ENCODE assay signal across 8 cellular contexts in the genomic region with DNA sequence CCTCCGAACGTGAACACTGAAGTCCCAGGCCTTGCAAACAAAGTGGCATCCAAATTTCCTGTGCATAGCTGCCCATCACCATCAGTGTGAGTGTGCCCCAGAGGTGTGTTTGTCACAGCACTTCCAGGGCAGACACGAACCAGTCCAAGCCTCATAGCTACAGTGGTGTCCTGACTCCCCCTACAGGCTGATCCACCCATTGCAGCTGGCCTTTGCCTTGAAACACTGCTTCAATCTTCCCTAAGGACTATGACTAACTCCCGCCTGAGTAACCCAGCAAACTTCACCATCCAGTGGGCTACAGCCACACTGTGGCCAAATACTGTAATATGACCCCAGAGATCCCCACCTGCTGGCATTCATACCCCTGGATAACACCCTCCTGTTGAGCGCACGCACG. TPM values are rescaled to one million over a fixed set of nuclear protein-coding genes. Genes with fewer than 3 reads are reported as not detected.
A peak's percentile ranks its signal among the peaks of the same experiment; 100 is the strongest.
DNase-seq lines count a peak whose midpoint lies in the region; ATAC-seq and TF ChIP-seq lines count a peak whose summit lies in the region.

No MANE protein-coding gene starts in this region.

- dilution Hi-C loops in mammary epithelial cell (cut with HindIII; ENCODE audit: low sequenced_read_pairs), result no loop called here

- DNase-seq in activated CD8-positive, alpha-beta memory T cell treated with anti-CD3 and anti-CD28 coated beads, Interleukin-2, amount 50 U/mL, for 48 hours, result peak; percentile 74
- DNase-seq in activated CD8-positive, alpha-beta memory T cell treated with anti-CD3 and anti-CD28 coated beads for 24 hours, result no peak
- peak; percentile 79 for DNase-seq in OCI-M1 (lab: John Stamatoyannopoulos, UW)
- DNase-seq in mammary epithelial cell, result no peak
- peak; percentile 73 for DNase-seq in natural killer cell treated with Interleukin-12 subunit alpha and Interleukin-12 subunit beta and Interleukin-15 and Interleukin-18, amount 100 ng/mL, for 72 hours (ENCODE audit: low spot score)
- DNase-seq in NCI-H2227 (lab: John Stamatoyannopoulos, UW; ENCODE audit: unreplicated experiment), result no peak
- no peak for DNase-seq in KBM-7
- DNase-seq in NCI-H2107 treated with DMSO at 0.1 percent for 48 hours (lab: John Stamatoyannopoulos, UW; ENCODE audit: unreplicated experiment), result no peak

- intact Hi-C loops in mammary epithelial cell (cut with micrococcal nuclease), result loop anchor here (10.0 kb wide), 2 partner anchors 103 to 363 kb away; partner anchors contain the start of gene ZNF426

- H3K36me3 Mint-ChIP-seq in natural killer cell treated with Interleukin-12 subunit alpha and Interleukin-12 subunit beta and Interleukin-15 and Interleukin-18, amount 100 ng/mL, for 72 hours, result peaks cover 30% of the 10 kb centered on the region

- peaks cover 19% of the 10 kb centered on the region for H3K79me2 ChIP-seq in mammary epithelial cell (ENCODE audit: insufficient read depth, low read length)

- peak; percentile 43 to 52 for TF ChIP-seq CTCF in mammary epithelial cell (conservative IDR thresholded peaks at IDR 0.05 in 1 of 2, IDR thresholded peaks at IDR 0.05 in 1 of 2; ENCODE audit: extremely low read depth in 1 of 2, insufficient read depth in 1 of 2, low read depth in 1 of 2, low read length in 2 of 2)

- H3K4me1 Mint-ChIP-seq in natural killer cell treated with Interleukin-12 subunit alpha and Interleukin-12 subunit beta and Interleukin-15 and Interleukin-18, amount 100 ng/mL, for 72 hours (ENCODE audit: low read depth in 2 of 2), result peaks cover 38 to 47% of the 10 kb centered on the region in 2 donors

- no peak overlapping the region for H3K27ac Mint-ChIP-seq in natural killer cell treated with Interleukin-12 subunit alpha and Interleukin-12 subunit beta and Interleukin-15 and Interleukin-18, amount 100 ng/mL, for 72 hours

- H3K4me2 ChIP-seq in mammary epithelial cell (ENCODE audit: insufficient read depth, low read depth, low read length), result no peak overlapping the region

- H3K4me1 ChIP-seq in mammary epithelial cell (ENCODE audit: insufficient read depth, low read length), result no peaks in the 10 kb centered on the region

- ATAC-seq in natural killer cell treated with Interleukin-12 subunit alpha and Interleukin-12 subunit beta and Interleukin-15 and Interleukin-18, amount 100 ng/mL, for 72 hours, result no peak

- BruUV-seq in mammary epithelial cell (replicated peaks; lab: Mats Ljungman, UMichigan), result no TSS peak

- H3K4me3 Mint-ChIP-seq in natural killer cell treated with Interleukin-12 subunit alpha and Interleukin-12 subunit beta and Interleukin-15 and Interleukin-18, amount 100 ng/mL, for 72 hours, result no peak overlapping the region

- H3K9me3 Mint-ChIP-seq in natural killer cell treated with Interleukin-12 subunit alpha and Interleukin-12 subunit beta and Interleukin-15 and Interleukin-18, amount 100 ng/mL, for 72 hours, result no peaks in the 10 kb centered on the region

- H3K9me3 ChIP-seq in mammary epithelial cell (replicated peaks; ENCODE audit: insufficient read depth, low read length), result no peaks in the 10 kb centered on the region

- in situ Hi-C loops in mammary epithelial cell (cut with MboI; ENCODE audit: low sequenced_read_pairs in 2 of 2) (no loop called here), KBM-7 (cut with MboI; ENCODE audit: low pct_unique_long_range_greater_than_20kb, low sequenced_read_pairs) (no loop called here)

- no peak overlapping the region for H2AFZ ChIP-seq in mammary epithelial cell (ENCODE audit: low read depth, low read length)

- CTCF ChIA-PET in mammary epithelial cell (lab: Charles Lee; ENCODE audit: low non-redundant PET), result no interaction called here

- WGBS in mammary epithelial cell (ENCODE audit: low coverage, missing lambda C conversion rate), result 82% methylated on average over 6 of the region's 7 CpGs

- no peak overlapping the region for H3K9ac ChIP-seq in mammary epithelial cell (ENCODE audit: insufficient read depth, low read length)

- H4K20me1 ChIP-seq in mammary epithelial cell (ENCODE audit: insufficient read depth, low read length), result no peaks in the 10 kb centered on the region

- H3K27ac ChIP-seq in mammary epithelial cell (ENCODE audit: insufficient read depth, low read depth, low read length), result no peak overlapping the region

- no peaks in the 10 kb centered on the region for H3K27me3 ChIP-seq in mammary epithelial cell (ENCODE audit: insufficient read depth, low read length)

- H3K27me3 Mint-ChIP-seq in natural killer cell treated with Interleukin-12 subunit alpha and Interleukin-12 subunit beta and Interleukin-15 and Interleukin-18, amount 100 ng/mL, for 72 hours, result no peaks in the 10 kb centered on the region

- H3K36me3 ChIP-seq in mammary epithelial cell (ENCODE audit: insufficient read depth, low read length), result peaks cover 4% of the 10 kb centered on the region

- no peak overlapping the region for H3K4me3 ChIP-seq in mammary epithelial cell (replicated peaks in 1 of 3; ENCODE audit: insufficient read depth in 1 of 3, low read depth in 2 of 3, low read length in 3 of 3)

RNA-seq across cellular contexts. Expression of gene ZNF266, which starts 3.9 kb away (rescaled TPM):
- total RNA-seq in mammary epithelial cell, result 10 to 100 TPM; 10.5 to 14.2 TPM
- 6.5 TPM for polyA plus RNA-seq in mammary epithelial cell
- 13.6 TPM for polyA minus RNA-seq in mammary epithelial cell
- total RNA-seq in natural killer cell treated with Interleukin-12 subunit alpha and Interleukin-12 subunit beta and Interleukin-15 and Interleukin-18, amount 100 ng/mL, for 72 hours, result 10 to 100 TPM; 39.9 to 40.5 TPM

Comparison
In these comparisons a context has a peak if more than half of its experiments do, and no peak if none do; other contexts are left out.
1. DNase-seq: peak in activated CD8-positive, alpha-beta memory T cell treated with anti-CD3 and anti-CD28 coated beads, Interleukin-2, amount 50 U/mL, for 48 hours (single experiment), OCI-M1 (single experiment) and natural killer cell treated with Interleukin-12 subunit alpha and Interleukin-12 subunit beta and Interleukin-15 and Interleukin-18, amount 100 ng/mL, for 72 hours (single experiment); none in activated CD8-positive, alpha-beta memory T cell treated with anti-CD3 and anti-CD28 coated beads for 24 hours (single experiment), mammary epithelial cell (single experiment), NCI-H2227 (single experiment), KBM-7 (single experiment) and NCI-H2107 treated with DMSO at 0.1 percent for 48 hours (single experiment).